8 cellular contexts compared by ENCODE assay signal in genomic region chr6:133241088-133241900, GRCh38. TPM values are rescaled to one million over a fixed set of nuclear protein-coding genes. Genes with fewer than 3 reads are reported as not detected.
DNase-seq lines count a peak whose midpoint lies in the region; ATAC-seq, FAIRE-seq and TF ChIP-seq lines count a peak whose summit lies in the region.

EYA4 (plus strand) TSS chr6:133241357; CDS start chr6:133274781, 33,424 bp downstream.

- H3K27ac ChIP-seq in KMS-11, result peak within 1 kb of the TSS; percentile 74
- peak within 1 kb of the TSS in 1 of 2 donors; percentile 32 for H3K27ac ChIP-seq in coronary artery
- no peak within 1 kb of the TSS for H3K27ac ChIP-seq in HepG2 (ENCODE audit: extremely low read length, insufficient read depth, low read length)
- H3K27ac ChIP-seq in tibial nerve, result peak within 1 kb of the TSS in 2 of 4 donors; percentile 4 to 27

- H3K4me1 ChIP-seq in KMS-11 (ENCODE audit: low read depth, poor library complexity, severe bottlenecking) (peaks cover 15% of the 10 kb centered on the region), HepG2 (ENCODE audit: insufficient read depth, low read length) (no peaks in the 10 kb centered on the region), tibial nerve (peaks cover 0 to 38% (median 4%) of the 10 kb centered on the region in 4 donors)

- peak within 1 kb of the TSS; percentile 46 for H3K4me3 ChIP-seq in AG10803 (ENCODE audit: low read length)
- H3K4me3 ChIP-seq in KMS-11 (IDR thresholded peaks at IDR 0.05; ENCODE audit: insufficient read depth, low read depth, low read length), result no peak within 1 kb of the TSS
- H3K4me3 ChIP-seq in coronary artery, result peak within 1 kb of the TSS; percentile 74
- no peak within 1 kb of the TSS; a peak in 1 of 6 replicates for H3K4me3 ChIP-seq in HepG2 (replicated peaks in 1 of 3; ENCODE audit: insufficient read depth in 1 of 3, low read depth in 2 of 3, low read length in 3 of 3)
- peak within 1 kb of the TSS; percentile 36 to 64 (median 42) for H3K4me3 ChIP-seq in tibial nerve

- CTCF ChIA-PET in HepG2 (lab: Yijun Ruan, JAX; ENCODE audit: low intra/inter-chr PET ratio, low total read pairs), result no interaction called here

- peak within 1 kb of the TSS; percentile 67 for H3K9ac ChIP-seq in KMS-11
- H3K9ac ChIP-seq in HepG2 (ENCODE audit: insufficient read depth, low read depth, low read length), result no peak within 1 kb of the TSS

- H3K36me3 ChIP-seq in KMS-11 (ENCODE audit: insufficient read depth) (no peaks in the 10 kb centered on the region), HepG2 (replicated peaks in 1 of 2; ENCODE audit: control insufficient read depth in 1 of 2, insufficient read depth in 2 of 2, low read length in 2 of 2) (no peaks in the 10 kb centered on the region), tibial nerve (no peaks in the 10 kb centered on the region)

- DNase-seq in AG10803 (ENCODE audit: low read depth), result no peak
- DNase-seq in coronary artery (ENCODE audit: low spot score), result no peak
- DNase-seq in HepG2 (ENCODE audit: low spot score), result no peak
- no peak for DNase-seq in tibial nerve (ENCODE audit: low spot score in 2 of 2)
- DNase-seq in G401 (ENCODE audit: low spot score), result no peak

- H3K27me3 ChIP-seq in KMS-11 (ENCODE audit: insufficient read depth, low read depth), result no peaks in the 10 kb centered on the region
- H3K27me3 ChIP-seq in HepG2 (ENCODE audit: control insufficient read depth in 1 of 2, insufficient read depth in 2 of 2, low read length in 2 of 2), result peaks cover 8 to 37% of the 10 kb centered on the region in 2 experiments
- H3K27me3 ChIP-seq in tibial nerve, result peaks cover 0 to 51% of the 10 kb centered on the region in 2 donors

- no TSS peak for BruUV-seq in HepG2 (replicated peaks; lab: Mats Ljungman, UMichigan)

- H3K9me3 ChIP-seq in HepG2 (ENCODE audit: low read length), result no peaks in the 10 kb centered on the region
- no peaks in the 10 kb centered on the region for H3K9me3 ChIP-seq in tibial nerve

- in situ Hi-C loops in HepG2 (cut with HindIII; ENCODE audit: extremely low pct_ligation_motif_present, low pct_unique_long_range_greater_than_20kb), result no loop called here
- in situ Hi-C loops in G401 (cut with HindIII; ENCODE audit: low sequenced_read_pairs), result no loop called here

- POLR2A ChIA-PET in HepG2 (lab: Yijun Ruan, JAX), result no interaction called here

- H3K79me2 ChIP-seq in KMS-11 (ENCODE audit: insufficient read depth, low read depth) (no peaks in the 10 kb centered on the region), HepG2 (ENCODE audit: insufficient read depth, low read length) (no peaks in the 10 kb centered on the region)

- H2AFZ ChIP-seq in KMS-11 (ENCODE audit: low read depth) (peak within 1 kb of the TSS; percentile 91), HepG2 (ENCODE audit: low read length) (no peak within 1 kb of the TSS)

- intact Hi-C loops in HepG2 (cut with micrococcal nuclease; ENCODE audit: unreplicated experiment), result no loop called here

- H4K20me1 ChIP-seq in KMS-11 (ENCODE audit: insufficient read depth), result no peaks in the 10 kb centered on the region
- H4K20me1 ChIP-seq in HepG2 (ENCODE audit: insufficient read depth, low read length), result no peaks in the 10 kb centered on the region; the same call in 1 of the 2 replicates

- TF ChIP-seq RAD21 in HepG2 (CRISPR knock-in tag; IDR thresholded peaks at IDR 0.05), result no peak

- 23% methylated on average over 61 of the region's 84 CpGs for WGBS in HepG2 (ENCODE audit: low lambda C conversion rate)
- 0 to 1% methylated on average over 48 to 63 of the region's 84 CpGs for WGBS in tibial nerve, 2 donors

- H3K4me2 ChIP-seq in KMS-11 (peak within 1 kb of the TSS; percentile 94), HepG2 (ENCODE audit: low read depth, low read length) (no peak within 1 kb of the TSS; the same call in 1 of the 2 replicates)

- FAIRE-seq in HepG2 (lab: Jason Lieb, UNC), result no peak

- no peak for TF ChIP-seq CTCF in AG10803 (conservative IDR thresholded peaks at IDR 0.05; ENCODE audit: low read length)
- no peak for TF ChIP-seq CTCF in KMS-11 (conservative IDR thresholded peaks at IDR 0.05; ENCODE audit: low read depth, low read length)
- no peak for TF ChIP-seq CTCF in coronary artery (IDR thresholded peaks at IDR 0.05)
- no peak for TF ChIP-seq CTCF in HepG2 (CRISPR knock-in tag; IDR thresholded peaks at IDR 0.05)
- TF ChIP-seq CTCF in tibial nerve (IDR thresholded peaks at IDR 0.05), result no peak

- TF ChIP-seq EP300 in HepG2 (IDR thresholded peaks at IDR 0.05; ENCODE audit: low read depth in 2 of 2, low read length in 2 of 2) (no peak), HepG2 (CRISPR knock-in tag; IDR thresholded peaks at IDR 0.05; ENCODE audit: borderline replicate concordance) (no peak), tibial nerve (IDR thresholded peaks at IDR 0.05) (no peak)

- ATAC-seq in HepG2, result peak; percentile 64
- no peak for ATAC-seq in GM21576 (IDR thresholded peaks at IDR 0.05; ENCODE audit: unreplicated experiment)
- no peak for ATAC-seq in GM18861 (IDR thresholded peaks at IDR 0.05; ENCODE audit: unreplicated experiment)

- TF ChIP-seq POLR2A in HepG2 (IDR thresholded peaks at IDR 0.05; ENCODE audit: insufficient read depth in 1 of 2, low read depth in 2 of 2, low read length in 2 of 2) (no peak), tibial nerve (IDR thresholded peaks at IDR 0.05) (no peak)

TF ChIP-seq in HepG2, 621 proteins besides CTCF, POLR2A, EP300 and RAD21 (continues in another document):
- TF ChIP-seq SAFB2 (CRISPR knock-in tag; IDR thresholded peaks at IDR 0.05; ENCODE audit: borderline replicate concordance, low read depth) (no peak), SIN3A (IDR thresholded peaks at IDR 0.05; ENCODE audit: borderline replicate concordance, low read depth, low read length) (no peak), LBX2 (CRISPR knock-in tag; IDR thresholded peaks at IDR 0.05; ENCODE audit: borderline replicate concordance) (no peak), MAF1 (CRISPR knock-in tag; IDR thresholded peaks at IDR 0.05; ENCODE audit: borderline replicate concordance) (no peak), TERF1 (CRISPR knock-in tag; IDR thresholded peaks at IDR 0.05) (no peak)

RNA-seq across cellular contexts. Expression of gene EYA4, which starts in this region (rescaled TPM):
- total RNA-seq in HepG2 (2016; rRNA removed; fragmentation: Illumina TruSeq; extraction: Trizol) (not detected in 2 replicates), tibial nerve (1 to 10 TPM; 1.1 to 6.0 (median 1.8) TPM)
- total RNA-seq in HepG2 (2016; cell fraction: cytosol; rRNA removed; fragmentation: Illumina TruSeq; extraction: Trizol; ENCODE audit: low read depth), result not detected in 2 replicates
- not detected in 2 replicates for total RNA-seq in HepG2 (2016; cell fraction: insoluble cytoplasmic fraction; rRNA removed; fragmentation: Illumina TruSeq; extraction: Trizol)
- total RNA-seq in HepG2 (2016; cell fraction: membrane; rRNA removed; fragmentation: Illumina TruSeq; extraction: Trizol), result not detected in 2 replicates
- not detected in 2 replicates for total RNA-seq in HepG2 (2016; cell fraction: nucleus; rRNA removed; fragmentation: Illumina TruSeq; extraction: Trizol)
- not detected in 2 replicates for polyA plus RNA-seq in HepG2 (2011; rRNA removed)
- not detected in 2 replicates for polyA plus RNA-seq in HepG2 (2011; cell fraction: cytosol; rRNA removed)
- not detected in 2 replicates for polyA plus RNA-seq in HepG2 (2011; cell fraction: nucleus; rRNA removed)
- not detected in 2 replicates for polyA plus RNA-seq in HepG2 (2012)
- polyA plus RNA-seq in HepG2 (2016; cell fraction: cytosol; fragmentation: Illumina TruSeq; extraction: Trizol; ENCODE audit: low read depth), result not detected in 2 replicates
- polyA plus RNA-seq in HepG2 (2016; cell fraction: insoluble cytoplasmic fraction; fragmentation: Illumina TruSeq; extraction: Trizol; ENCODE audit: low read depth), result not detected in 2 replicates
- not detected in 2 replicates for polyA plus RNA-seq in HepG2 (2016; cell fraction: membrane; fragmentation: Illumina TruSeq; extraction: Trizol; ENCODE audit: low read depth)
- not detected in 2 replicates for polyA plus RNA-seq in HepG2 (2016; cell fraction: nucleus; fragmentation: Illumina TruSeq; extraction: Trizol; ENCODE audit: insufficient read depth, low read depth)
- 350 TPM in 1 of 2 replicates, not detected in the other for polyA minus RNA-seq in HepG2 (2011; rRNA and poly(A)+ RNA removed; ENCODE audit: low replicate concordance)
- 0.18 and 1.2 TPM in 2 replicates for polyA minus RNA-seq in HepG2 (2011; cell fraction: cytosol; rRNA and poly(A)+ RNA removed)
- polyA minus RNA-seq in HepG2 (2011; cell fraction: nucleus; rRNA and poly(A)+ RNA removed), result 0.25 and 0.52 TPM in 2 replicates
- total RNA-seq in G401 (2014; rRNA removed; shearing (Covaris generic)), result not detected in 2 replicates

Comparison
In these comparisons a context has a peak if more than half of its experiments do, and no peak if none do; other contexts are left out.
1. H3K4me3 ChIP-seq: peak in AG10803 (single experiment), coronary artery (single experiment) and tibial nerve (4 of 4); none in KMS-11 (single experiment) and HepG2 (0 of 3).